In genomic region chr11:93648168-93648567, GRCh38 we compare ENCODE assay signal across 9 cellular contexts. TPM values are rescaled to one million over a fixed set of nuclear protein-coding genes. Genes with fewer than 3 reads are reported as not detected.
DNase-seq lines count a peak whose midpoint lies in the region; ATAC-seq and TF ChIP-seq lines count a peak whose summit lies in the region.
"Had no signal": no experiment of that assay in that cellular context is flagged by ENCODE, and none has a peak within 500 bp of the region (broad histone marks: within the 10 kb centered on the region; RNA-seq: fewer than 3 reads in every experiment).

No MANE protein-coding gene starts in this region.

- H3K4me1 Mint-ChIP-seq in HFFc6 (ENCODE audit: low read depth): peaks cover 16% of the 10 kb centered on the region; the same call in 1 of the 2 replicates

- DNase-seq in GM12865 (ENCODE audit: low read depth) (peak; percentile 46), HFFc6 (peak; percentile 20), SHP77 (lab: John Stamatoyannopoulos, UW) (peak; percentile 47 to 59), kidney tubule cell (ENCODE audit: low spot score) (peak; percentile 14), DMS79 treated with DMSO at 0.1 percent for 48 hours (lab: John Stamatoyannopoulos, UW) (no peak), left lung (no peak)
- DNase-seq: sigmoid colon had no signal

- ATAC-seq in left lung (no peak), HG03097 (IDR thresholded peaks at IDR 0.05; ENCODE audit: low FRiP score, unreplicated experiment) (no peak)
- ATAC-seq: esophagus mucosa had no signal

- no peaks in the 10 kb centered on the region for H3K9me3 Mint-ChIP-seq in HFFc6

- H3K27ac Mint-ChIP-seq in HFFc6: no peak overlapping the region

- H3K27me3 ChIP-seq in left lung: no peaks in the 10 kb centered on the region
- H3K27me3 ChIP-seq: sigmoid colon had no signal

- H3K4me3 ChIP-seq in GM12865 (ENCODE audit: low read depth, low read length): no peak overlapping the region
- H3K4me3 ChIP-seq in left lung: no peak overlapping the region
- H3K4me3 ChIP-seq: sigmoid colon had no signal

- intact Hi-C loops in left lung (cut with DNase I): no loop called here

- H3K27ac ChIP-seq in left lung: no peak overlapping the region
- H3K27ac ChIP-seq: sigmoid colon had no signal

- no peaks in the 10 kb centered on the region for H3K4me1 ChIP-seq in left lung
- H3K4me1 ChIP-seq: sigmoid colon had no signal

- no peak overlapping the region for H3K4me3 Mint-ChIP-seq in HFFc6

- TF ChIP-seq CTCF in GM12865 (IDR thresholded peaks at IDR 0.05; ENCODE audit: insufficient read depth, low read depth, low read length, missing control alignments): peak; percentile 40
- peak; percentile 71 for TF ChIP-seq CTCF in HFFc6 (IDR thresholded peaks at IDR 0.05)
- no peak for TF ChIP-seq CTCF in left lung (IDR thresholded peaks at IDR 0.05)

- peaks cover 10% of the 10 kb centered on the region for H3K27me3 Mint-ChIP-seq in HFFc6 (ENCODE audit: insufficient read depth)

- H3K36me3 ChIP-seq in left lung: no peaks in the 10 kb centered on the region
- H3K36me3 ChIP-seq: sigmoid colon had no signal

- no peaks in the 10 kb centered on the region for H3K36me3 Mint-ChIP-seq in HFFc6 (ENCODE audit: low read depth)

- no peaks in the 10 kb centered on the region for H3K9me3 ChIP-seq in left lung
- H3K9me3 ChIP-seq: sigmoid colon had no signal

RNA-seq across cellular contexts. Expression of gene CEP295, which starts 13.3 kb away (rescaled TPM):
- total RNA-seq in HFFc6 (2021; fragmentation: NEBNext Ultra II Directional; extraction: Animal tissue kit (Norgen Biotek cat#: 25700)): 1 to 10 TPM; 6.0 to 8.1 (median 7.2) TPM
- 10 to 100 TPM; 10.5 to 11.3 TPM for total RNA-seq in left lung

Comparison
In these comparisons a context has a peak if more than half of its experiments do, and no peak if none do; other contexts are left out.
1. DNase-seq: peak in GM12865 (single experiment), HFFc6 (single experiment), SHP77 (2 of 2) and kidney tubule cell (single experiment); none in DMS79 treated with DMSO at 0.1 percent for 48 hours (single experiment) and left lung (0 of 2).
2. CTCF ChIP-seq: peak in GM12865 (single experiment) and HFFc6 (single experiment); none in left lung (0 of 2).